Comparison of ENCODE assay signal across 16 cellular contexts in the genomic region with DNA sequence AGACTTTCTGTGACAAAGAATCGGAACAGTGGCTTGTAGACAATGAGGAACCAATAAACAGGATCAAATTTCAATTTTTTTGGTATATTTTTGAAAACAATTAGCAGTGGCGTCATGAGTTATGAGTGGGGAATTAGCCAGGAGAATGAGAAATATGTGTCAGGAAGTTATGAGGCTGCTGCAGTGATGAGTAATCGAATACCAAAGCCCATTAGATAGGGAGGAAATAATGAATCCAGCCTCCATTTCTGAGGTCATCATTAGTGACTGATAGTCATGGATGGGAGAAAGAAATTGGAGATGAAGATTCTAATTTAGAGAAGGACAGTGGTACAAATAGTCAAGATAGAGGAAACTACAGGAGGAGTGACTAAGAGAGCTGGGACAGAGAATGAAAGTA.
DNase-seq lines count a peak whose midpoint lies in the region; ATAC-seq and TF ChIP-seq lines count a peak whose summit lies in the region.
"Had no signal": no experiment of that assay in that cellular context is flagged by ENCODE, and none has a peak within 500 bp of the region (broad histone marks: within the 10 kb centered on the region; RNA-seq: fewer than 3 reads in every experiment).

No MANE protein-coding gene starts in this region.

- H3K4me1 ChIP-seq in BE2C = no peaks in the 10 kb centered on the region
- H3K4me1 ChIP-seq: BLaER1 treated with 17β-estradiol and CSF1 and Interleukin-3, amounts not matched to agents 10 nM and 100 nM; esophagus squamous epithelium; uterus had no signal

- in situ Hi-C loops in ACHN (cut with HindIII; ENCODE audit: low pct_ligation_motif_present, low pct_unique_long_range_greater_than_20kb, low sequenced_read_pairs) = no loop called here

- H3K36me3 Mint-ChIP-seq in immature natural killer cell = no peaks in the 10 kb centered on the region
- H3K36me3 Mint-ChIP-seq: IgD-negative memory B cell had no signal

- H3K4me3 ChIP-seq in BE2C (ENCODE audit: low read depth, low read length) = no peak overlapping the region
- H3K4me3 ChIP-seq: BLaER1 treated with 17β-estradiol and CSF1 and Interleukin-3, amounts not matched to agents 10 nM and 100 nM; esophagus squamous epithelium; GM23338; uterus had no signal

- H3K4me1 Mint-ChIP-seq in immature natural killer cell = no peaks in the 10 kb centered on the region
- H3K4me1 Mint-ChIP-seq: activated T-helper 17 cell treated with anti-CD3 and anti-CD28 coated beads, Interleukin-2, amount 50 U/mL, for 72 hours; GM23338; IgD-negative memory B cell had no signal

- ATAC-seq in GM19397 (IDR thresholded peaks at IDR 0.05; ENCODE audit: unreplicated experiment) = no peak
- ATAC-seq: activated T-helper 17 cell treated with anti-CD3 and anti-CD28 coated beads, Interleukin-2, amount 50 U/mL, for 72 hours; GM23338 had no signal

- H3K9me3 Mint-ChIP-seq in immature natural killer cell = peaks cover 7 to 58% (median 19%) of the 10 kb centered on the region in 6 donors
- H3K9me3 Mint-ChIP-seq: GM23338 had no signal

- peaks cover 0 to 2% (median 0%) of the 10 kb centered on the region in 3 donors for H3K27me3 Mint-ChIP-seq in immature natural killer cell (ENCODE audit: low read depth in 3 of 3)
- H3K27me3 Mint-ChIP-seq: activated T-helper 17 cell treated with anti-CD3 and anti-CD28 coated beads, Interleukin-2, amount 50 U/mL, for 72 hours; IgD-negative memory B cell had no signal

- H3K36me3 ChIP-seq in BE2C = no peaks in the 10 kb centered on the region
- H3K36me3 ChIP-seq: BLaER1 treated with 17β-estradiol and CSF1 and Interleukin-3, amounts not matched to agents 10 nM and 100 nM; esophagus squamous epithelium; uterus had no signal

- DNase-seq in ACHN (peak; percentile 42), HS-27A (ENCODE audit: low read depth) (peak; percentile 79), astrocyte of the hippocampus (ENCODE audit: low read depth, low spot score) (peak; percentile 31), iris pigment epithelial cell (ENCODE audit: low read depth) (peak; percentile 92), immature natural killer cell (no peak), BE2C (no peak), DMS153 treated with DMSO at 0.1 percent for 48 hours (lab: John Stamatoyannopoulos, UW; ENCODE audit: unreplicated experiment) (no peak)
- DNase-seq: activated CD4-positive, alpha-beta T cell treated with anti-CD3 and anti-CD28 coated beads for 48 hours; esophagus squamous epithelium; NCI-H1694; uterus had no signal

- TF ChIP-seq CTCF in BE2C (IDR thresholded peaks at IDR 0.05; ENCODE audit: low read depth, low read length) = no peak

- no peaks in the 10 kb centered on the region for H3K27me3 ChIP-seq in BE2C
- H3K27me3 ChIP-seq: BLaER1 treated with 17β-estradiol and CSF1 and Interleukin-3, amounts not matched to agents 10 nM and 100 nM; esophagus squamous epithelium; uterus had no signal

- no peak overlapping the region for H3K27ac Mint-ChIP-seq in immature natural killer cell
- H3K27ac Mint-ChIP-seq: activated T-helper 17 cell treated with anti-CD3 and anti-CD28 coated beads, Interleukin-2, amount 50 U/mL, for 72 hours; GM23338; IgD-negative memory B cell had no signal

- no peaks in the 10 kb centered on the region for H3K9me3 ChIP-seq in BE2C
- H3K9me3 ChIP-seq: BLaER1 treated with 17β-estradiol and CSF1 and Interleukin-3, amounts not matched to agents 10 nM and 100 nM; esophagus squamous epithelium; uterus had no signal

- H3K4me3 Mint-ChIP-seq in immature natural killer cell = no peak overlapping the region
- H3K4me3 Mint-ChIP-seq: activated T-helper 17 cell treated with anti-CD3 and anti-CD28 coated beads, Interleukin-2, amount 50 U/mL, for 72 hours; GM23338; IgD-negative memory B cell had no signal

Comparison
In these comparisons a context has a peak if more than half of its experiments do, and no peak if none do; other contexts are left out.
1. DNase-seq: peak in ACHN (single experiment), HS-27A (single experiment), astrocyte of the hippocampus (single experiment) and iris pigment epithelial cell (single experiment); none in immature natural killer cell (0 of 3), BE2C (single experiment) and DMS153 treated with DMSO at 0.1 percent for 48 hours (single experiment).